21 cellular contexts compared by ENCODE assay signal in the genomic region with DNA sequence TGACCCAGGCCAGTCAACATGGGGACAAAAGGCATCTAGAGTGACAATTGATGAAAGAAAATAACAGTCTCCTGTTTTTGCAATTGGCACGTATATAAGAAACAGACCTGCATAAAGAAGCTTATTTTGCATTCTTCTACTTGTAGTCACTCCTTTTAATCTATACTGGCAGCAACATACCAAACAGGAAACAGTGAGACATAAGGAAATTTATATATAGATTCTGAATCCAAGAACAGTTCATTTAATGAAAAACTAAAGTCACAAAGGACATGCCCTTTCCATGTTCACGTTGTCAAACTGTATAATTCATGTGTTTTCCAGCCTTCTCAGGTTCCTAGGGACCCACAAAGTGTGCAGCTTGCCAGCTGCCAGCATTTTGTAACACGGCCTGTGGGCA.
DNase-seq lines count a peak whose midpoint lies in the region; ATAC-seq, FAIRE-seq and TF ChIP-seq lines count a peak whose summit lies in the region.
"Had no signal": no experiment of that assay in that cellular context is flagged by ENCODE, and none has a peak within 500 bp of the region (broad histone marks: within the 10 kb centered on the region; RNA-seq: fewer than 3 reads in every experiment).

No MANE protein-coding gene starts in this region.

- no peak for FAIRE-seq in H54 (lab: Jason Lieb, UNC)
- FAIRE-seq: GM19239 had no signal

- TF ChIP-seq POLR2A in H54 (IDR thresholded peaks at IDR 0.05; ENCODE audit: low read depth, low read length): no peak

- H3K27ac Mint-ChIP-seq in natural killer cell: no peak overlapping the region
- H3K27ac Mint-ChIP-seq: CD14-positive monocyte, GM23338 had no signal

- intact Hi-C loops in natural killer cell (cut with micrococcal nuclease): no loop called here

- H3K4me3 Mint-ChIP-seq in natural killer cell: no peak overlapping the region
- H3K4me3 Mint-ChIP-seq: CD14-positive monocyte, GM23338 had no signal

- peaks cover 4 to 5% of the 10 kb centered on the region in 2 donors for H3K4me1 Mint-ChIP-seq in natural killer cell
- H3K4me1 Mint-ChIP-seq: CD14-positive monocyte had no signal

- no peak for TF ChIP-seq CTCF in astrocyte of the spinal cord (IDR thresholded peaks at IDR 0.05; ENCODE audit: low read depth, low read length)
- TF ChIP-seq CTCF in natural killer cell (IDR thresholded peaks at IDR 0.05): no peak

- in situ Hi-C loops in astrocyte of the spinal cord (cut with HindIII; ENCODE audit: low sequenced_read_pairs): no loop called here

- H3K36me3 Mint-ChIP-seq in natural killer cell: no peaks in the 10 kb centered on the region
- H3K36me3 Mint-ChIP-seq: CD14-positive monocyte had no signal

- DNase-seq in DMS 273 (lab: John Stamatoyannopoulos, UW; ENCODE audit: unreplicated experiment) (peak; percentile 22), DMS 273 treated with DMSO at 0.1 percent for 48 hours (lab: John Stamatoyannopoulos, UW) (no peak), astrocyte of the spinal cord (ENCODE audit: low read depth, low spot score) (peak; percentile 15), glomerular endothelial cell (ENCODE audit: extremely low read depth, low read depth, low spot score) (peak; percentile 18), H54 (ENCODE audit: insufficient read length, low spot score) (no peak), natural killer cell (no peak), COLO829 (ENCODE audit: low spot score) (no peak), left lobe of liver (ENCODE audit: low spot score) (no peak)
- DNase-seq: AML-193, GF-D8, KBM-7, MV-4-11, NCI-H1694 treated with DMSO at 0.1 percent for 48 hours, NCI-H2107, NCI-H226, NCI-H524, SJCRH30 had no signal

- H3K27me3 Mint-ChIP-seq in natural killer cell (ENCODE audit: low read depth in 2 of 2): peaks cover 0 to 15% of the 10 kb centered on the region in 2 donors

- ATAC-seq in natural killer cell (no peak), left lobe of liver (no peak)
- ATAC-seq: GM23338, Panc1 had no signal

- H3K9me3 Mint-ChIP-seq in natural killer cell: no peaks in the 10 kb centered on the region
- H3K9me3 Mint-ChIP-seq: GM23338 had no signal

- H3K4me3 ChIP-seq in astrocyte of the spinal cord (ENCODE audit: low read depth, low read length): no peak overlapping the region
- H3K4me3 ChIP-seq: GM23338, SJCRH30 had no signal

Comparison
In these comparisons a context has a peak if more than half of its experiments do, and no peak if none do; other contexts are left out.
1. DNase-seq: peak in DMS 273 (single experiment), astrocyte of the spinal cord (single experiment) and glomerular endothelial cell (single experiment); none in DMS 273 treated with DMSO at 0.1 percent for 48 hours (single experiment), H54 (single experiment), natural killer cell (single experiment), COLO829 (single experiment) and left lobe of liver (single experiment).